Comparison of ENCODE assay signal across 10 cellular contexts in genomic region chr11:95699631-95700470, GRCh38.
A peak's percentile ranks its signal among the peaks of the same experiment; 100 is the strongest.
DNase-seq lines count a peak whose midpoint lies in the region; ATAC-seq and TF ChIP-seq lines count a peak whose summit lies in the region.
"Had no signal": no experiment of that assay in that cellular context is flagged by ENCODE, and none has a peak within 500 bp of the region (broad histone marks: within the 10 kb centered on the region; RNA-seq: fewer than 3 reads in every experiment).

No MANE protein-coding gene starts in this region.

- no peak for TF ChIP-seq CTCF in left ventricle myocardium inferior (IDR thresholded peaks at IDR 0.05; ENCODE audit: borderline replicate concordance)
- TF ChIP-seq CTCF in vagina (IDR thresholded peaks at IDR 0.05): no peak
- TF ChIP-seq CTCF in gastrocnemius medialis (IDR thresholded peaks at IDR 0.05 in 4 of 5, conservative IDR thresholded peaks at IDR 0.05 in 1 of 5): no peak

- H3K9me3 ChIP-seq in left ventricle myocardium inferior (replicated peaks) (no peaks in the 10 kb centered on the region), vagina (no peaks in the 10 kb centered on the region), gastrocnemius medialis (no peaks in the 10 kb centered on the region)
- H3K9me3 ChIP-seq in effector memory CD4-positive, alpha-beta T cell (ENCODE audit: control insufficient read depth, low read length): no peaks in the 10 kb centered on the region
- H3K9me3 ChIP-seq: heart left ventricle had no signal

- intact Hi-C loops in left ventricle myocardium inferior (cut with micrococcal nuclease): no loop called here
- intact Hi-C loops in Right ventricle myocardium inferior (cut with DNase I): loop anchor here (10.0 kb wide), 1 partner anchor 635 kb away; the partner anchor contains the start of gene SRSF8
- intact Hi-C loops in vagina (cut with DNase I): no loop called here
- intact Hi-C loops in gastrocnemius medialis (cut with DNase I; ENCODE audit: low total_unique reads): no loop called here

- H3K4me3 ChIP-seq in left ventricle myocardium inferior: no peak overlapping the region
- H3K4me3 ChIP-seq in effector memory CD4-positive, alpha-beta T cell (ENCODE audit: insufficient read depth, low read depth, low read length, poor library complexity, severe bottlenecking): peak overlapping the region; percentile 30
- H3K4me3 ChIP-seq in vagina: no peak overlapping the region
- H3K4me3 ChIP-seq in gastrocnemius medialis: no peak overlapping the region
- H3K4me3 ChIP-seq: heart left ventricle had no signal

- H3K4me1 ChIP-seq in left ventricle myocardium inferior (no peaks in the 10 kb centered on the region), vagina (peaks cover 31% of the 10 kb centered on the region), gastrocnemius medialis (no peaks in the 10 kb centered on the region)
- H3K4me1 ChIP-seq in effector memory CD4-positive, alpha-beta T cell (ENCODE audit: control insufficient read depth, insufficient read depth, low read length, poor library complexity, severe bottlenecking): peaks cover 33% of the 10 kb centered on the region

- DNase-seq in left ventricle myocardium inferior (no peak), Right ventricle myocardium inferior (ENCODE audit: missing footprints) (no peak), HT1080 (ENCODE audit: low read depth) (peak; percentile 3), vagina (ENCODE audit: extremely low spot score in 2 of 2) (no peak), gastrocnemius medialis (no peak)
- DNase-seq in effector memory CD4-positive, alpha-beta T cell: no peak
- no peak for DNase-seq in effector CD8-positive, alpha-beta T cell (lab: John Stamatoyannopoulos, UW)
- DNase-seq: DND-41, heart left ventricle had no signal

- ATAC-seq in Right ventricle myocardium inferior (no peak), gastrocnemius medialis (no peak), HG03108 (IDR thresholded peaks at IDR 0.05; ENCODE audit: unreplicated experiment) (no peak)

- H3K36me3 ChIP-seq in left ventricle myocardium inferior: no peaks in the 10 kb centered on the region
- H3K36me3 ChIP-seq in effector memory CD4-positive, alpha-beta T cell (ENCODE audit: control insufficient read depth, insufficient read depth, low read length): no peaks in the 10 kb centered on the region
- H3K36me3 ChIP-seq in vagina: no peaks in the 10 kb centered on the region
- H3K36me3 ChIP-seq in gastrocnemius medialis: no peaks in the 10 kb centered on the region
- H3K36me3 ChIP-seq: heart left ventricle had no signal

- TF ChIP-seq POLR2A in vagina (IDR thresholded peaks at IDR 0.05) (no peak), gastrocnemius medialis (IDR thresholded peaks at IDR 0.05) (no peak)

- H3K27me3 ChIP-seq in left ventricle myocardium inferior (ENCODE audit: low read depth) (no peaks in the 10 kb centered on the region), vagina (no peaks in the 10 kb centered on the region), gastrocnemius medialis (no peaks in the 10 kb centered on the region)
- H3K27me3 ChIP-seq in effector memory CD4-positive, alpha-beta T cell (replicated peaks; ENCODE audit: control insufficient read depth, insufficient read depth, low read length, poor library complexity, severe bottlenecking): no peaks in the 10 kb centered on the region
- H3K27me3 ChIP-seq: heart left ventricle had no signal

- H3K27ac ChIP-seq in left ventricle myocardium inferior (replicated peaks) (peak overlapping the region; percentile 18), vagina (peak overlapping the region; percentile 36), gastrocnemius medialis (no peak overlapping the region)
- peak overlapping the region; percentile 86 for H3K27ac ChIP-seq in effector memory CD4-positive, alpha-beta T cell (ENCODE audit: insufficient read depth, low read length, poor library complexity, severe bottlenecking)

- in situ Hi-C loops in gastrocnemius medialis (cut with MboI; ENCODE audit: low sequenced_read_pairs in 4 of 4): loop anchor here in 2 of 4 donors (10.0 kb wide), 3 partner anchors 535 to 625 kb away; no protein-coding TSS in a partner anchor

Comparison
In these comparisons a context has a peak if more than half of its experiments do, and no peak if none do; other contexts are left out.
1. H3K27ac ChIP-seq: peak in left ventricle myocardium inferior (single experiment), effector memory CD4-positive, alpha-beta T cell (single experiment) and vagina (single experiment); none in gastrocnemius medialis (0 of 4).